Comparison of ENCODE assay signal across 1 cellular context in the genomic region with DNA sequence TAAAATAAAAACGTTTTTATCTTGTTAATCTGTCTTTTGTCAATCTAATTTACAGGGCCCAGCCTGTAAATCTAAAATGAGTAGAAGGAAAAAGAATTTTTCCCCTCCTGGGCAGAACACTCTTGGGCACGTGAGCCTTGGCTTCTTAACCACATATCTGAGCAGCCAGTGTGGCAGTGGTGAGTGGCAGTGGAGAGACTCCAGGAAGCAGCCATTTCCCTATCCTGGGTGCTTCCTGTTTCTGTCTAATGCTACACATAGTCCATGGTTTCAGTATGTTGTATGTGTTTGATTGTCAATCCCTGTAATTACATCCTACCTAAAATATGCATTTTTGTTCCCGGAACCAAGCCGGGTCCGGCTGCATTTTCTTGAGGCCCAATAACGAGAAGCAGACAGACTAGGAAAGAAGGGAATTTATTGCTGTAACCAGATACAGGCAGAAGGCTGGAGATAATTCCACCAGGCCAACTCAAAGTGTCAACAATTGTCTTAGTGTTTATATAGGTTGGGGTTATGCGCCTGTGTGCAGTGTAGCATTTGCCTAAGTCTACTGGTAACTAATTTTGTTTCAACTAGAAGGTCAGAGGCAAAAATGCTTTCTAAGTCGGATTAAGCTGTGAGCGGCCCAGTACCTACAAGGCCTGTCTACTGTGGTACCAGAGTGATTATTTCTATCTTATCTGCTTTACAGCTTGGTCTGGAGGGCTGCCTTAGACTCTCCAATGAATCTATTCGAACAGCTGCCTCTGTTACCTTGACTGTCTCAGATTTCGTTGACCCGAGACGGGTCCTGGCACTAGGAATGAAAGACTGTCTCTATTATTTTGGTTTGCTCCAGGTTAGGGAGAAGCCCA.
TF ChIP-seq lines count a peak whose summit lies in the region.

No MANE protein-coding gene starts in this region.

TF ChIP-seq in HEK293, 187 proteins besides CTCF, POLR2A, EP300 and RAD21 (continued from another document):
- no peak for TF ChIP-seq ZNF449 (tag by site-specific recombination; IDR thresholded peaks at IDR 0.05)
